7 cellular contexts compared by ENCODE assay signal in genomic region chr3:53845881-53846133, GRCh38. TPM values are rescaled to one million over a fixed set of nuclear protein-coding genes. Genes with fewer than 3 reads are reported as not detected.
A peak's percentile ranks its signal among the peaks of the same experiment; 100 is the strongest.
DNase-seq lines count a peak whose midpoint lies in the region; ATAC-seq, FAIRE-seq and TF ChIP-seq lines count a peak whose summit lies in the region.

No MANE protein-coding gene starts in this region.

- ATAC-seq in foreskin keratinocyte (no peak), GM19395 (IDR thresholded peaks at IDR 0.05; ENCODE audit: unreplicated experiment) (no peak), HG03095 (IDR thresholded peaks at IDR 0.05; ENCODE audit: unreplicated experiment) (no peak)

- H3K27ac Mint-ChIP-seq in activated naive CD8-positive, alpha-beta T cell treated with anti-CD3 and anti-CD28 coated beads for 36 hours, result no peak overlapping the region

- TF ChIP-seq CTCF in HFF-Myc (IDR thresholded peaks at IDR 0.05; ENCODE audit: low read depth, low read length, missing control alignments) (no peak), keratinocyte (optimal IDR thresholded peaks at IDR 0.05 in 1 of 3, IDR thresholded peaks at IDR 0.05 in 1 of 3, conservative IDR thresholded peaks at IDR 0.05 in 1 of 3; ENCODE audit: extremely low read depth in 1 of 3, insufficient read depth in 2 of 3, low read length in 3 of 3) (no peak), foreskin keratinocyte (conservative IDR thresholded peaks at IDR 0.05) (no peak)

- H3K27me3 Mint-ChIP-seq in activated naive CD8-positive, alpha-beta T cell treated with anti-CD3 and anti-CD28 coated beads for 36 hours, result peaks cover 58% of the 10 kb centered on the region

- no peaks in the 10 kb centered on the region for H3K9me1 ChIP-seq in keratinocyte (ENCODE audit: control insufficient read depth, extremely low read depth, insufficient read depth, low read length)

- DNase-seq in HFF-Myc (ENCODE audit: extremely low read depth, low read depth), result no peak
- no peak for DNase-seq in activated naive CD8-positive, alpha-beta T cell treated with anti-CD3 and anti-CD28 coated beads for 36 hours
- no peak for DNase-seq in keratinocyte (ENCODE audit: low read depth, low spot score)
- DNase-seq in foreskin keratinocyte, result no peak

- H3K27ac ChIP-seq in keratinocyte (ENCODE audit: control insufficient read depth, insufficient read depth, low read length) (no peak overlapping the region), subcutaneous abdominal adipose tissue (ENCODE audit: low read depth, low read length) (no peak overlapping the region), foreskin keratinocyte (no peak overlapping the region)

- peak overlapping the region; percentile 46 for H2AFZ ChIP-seq in keratinocyte (ENCODE audit: control insufficient read depth, low read length)

- peak overlapping the region; percentile 85 for H3K4me2 ChIP-seq in keratinocyte (ENCODE audit: control insufficient read depth, extremely low read depth, insufficient read depth, low read depth, low read length)

- peak overlapping the region; percentile 51 for H3K4me3 Mint-ChIP-seq in activated naive CD8-positive, alpha-beta T cell treated with anti-CD3 and anti-CD28 coated beads for 36 hours

- no peaks in the 10 kb centered on the region for H3K9me3 ChIP-seq in keratinocyte (ENCODE audit: control insufficient read depth, low read depth, low read length)
- H3K9me3 ChIP-seq in subcutaneous abdominal adipose tissue (ENCODE audit: control insufficient read depth in 5 of 5, low read length in 5 of 5), result no peaks in the 10 kb centered on the region

- no peaks in the 10 kb centered on the region for H3K36me3 ChIP-seq in keratinocyte (ENCODE audit: control insufficient read depth in 2 of 2, extremely low read depth in 1 of 2, insufficient read depth in 2 of 2, low read length in 2 of 2)
- H3K36me3 ChIP-seq in subcutaneous abdominal adipose tissue (ENCODE audit: control insufficient read depth in 5 of 5, insufficient read depth in 5 of 5, low read length in 5 of 5), result no peaks in the 10 kb centered on the region

- FAIRE-seq in keratinocyte (lab: Jason Lieb, UNC), result no peak

- H3K9ac ChIP-seq in keratinocyte (ENCODE audit: control insufficient read depth, extremely low read depth, insufficient read depth, low read length) (no peak overlapping the region), subcutaneous abdominal adipose tissue (ENCODE audit: low read length in 5 of 5) (peak overlapping the region in 2 of 5 donors; percentile 49 to 62)

- peaks cover 4% of the 10 kb centered on the region for H3K4me1 ChIP-seq in keratinocyte (ENCODE audit: control insufficient read depth, extremely low read depth, insufficient read depth, low read length)
- H3K4me1 ChIP-seq in subcutaneous abdominal adipose tissue (ENCODE audit: control insufficient read depth in 5 of 5, insufficient read depth in 5 of 5, low read length in 5 of 5), result peaks cover 0 to 18% (median 13%) of the 10 kb centered on the region in 5 donors
- no peaks in the 10 kb centered on the region for H3K4me1 ChIP-seq in foreskin keratinocyte

- dilution Hi-C loops in keratinocyte (cut with MboI; ENCODE audit: extremely low pct_ligation_motif_present, low sequenced_read_pairs), result no loop called here

- H3K79me2 ChIP-seq in keratinocyte (ENCODE audit: control insufficient read depth, insufficient read depth, low read length), result no peaks in the 10 kb centered on the region

- H3K9me3 Mint-ChIP-seq in activated naive CD8-positive, alpha-beta T cell treated with anti-CD3 and anti-CD28 coated beads for 36 hours, result no peaks in the 10 kb centered on the region

- no peaks in the 10 kb centered on the region for H3K4me1 Mint-ChIP-seq in activated naive CD8-positive, alpha-beta T cell treated with anti-CD3 and anti-CD28 coated beads for 36 hours

- no peaks in the 10 kb centered on the region for H3K36me3 Mint-ChIP-seq in activated naive CD8-positive, alpha-beta T cell treated with anti-CD3 and anti-CD28 coated beads for 36 hours

- H3K27me3 ChIP-seq in keratinocyte (ENCODE audit: control insufficient read depth, extremely low read depth, insufficient read depth, low read length), result peaks cover 40% of the 10 kb centered on the region
- peaks cover 6 to 24% (median 19%) of the 10 kb centered on the region in 5 donors for H3K27me3 ChIP-seq in subcutaneous abdominal adipose tissue (ENCODE audit: control insufficient read depth in 5 of 5, insufficient read depth in 4 of 5, low read length in 5 of 5)
- peaks cover 61% of the 10 kb centered on the region for H3K27me3 ChIP-seq in foreskin keratinocyte

- H3K4me3 ChIP-seq in HFF-Myc (replicated peaks; ENCODE audit: low read depth, low read length) (peak overlapping the region; percentile 49), keratinocyte (ENCODE audit: control insufficient read depth in 2 of 3, extremely low read depth in 1 of 3, insufficient read depth in 2 of 3, low read depth in 1 of 3, low read length in 3 of 3) (peak overlapping the region; percentile 23 to 61 (median 59)), subcutaneous abdominal adipose tissue (ENCODE audit: low read depth in 1 of 5, low read length in 5 of 5) (peak overlapping the region; percentile 67 to 79 (median 76))

- no peaks in the 10 kb centered on the region for H4K20me1 ChIP-seq in keratinocyte (ENCODE audit: control insufficient read depth, extremely low read depth, insufficient read depth, low read length)

RNA-seq across cellular contexts. Expression of gene CHDH, which starts 0.4 kb away (rescaled TPM):
- under 1 TPM; 0.08 to 0.10 TPM for total RNA-seq in activated naive CD8-positive, alpha-beta T cell treated with anti-CD3 and anti-CD28 coated beads for 36 hours
- 0.04 TPM in 1 of 3 replicates, not detected in the others for polyA plus RNA-seq in keratinocyte
- polyA plus RNA-seq in keratinocyte (2011; ENCODE audit: low read depth), result 0.04 TPM
- polyA plus RNA-seq in keratinocyte (2011; cell fraction: cytosol; rRNA removed), result 0.01 TPM in 1 of 2 replicates, not detected in the other
- polyA plus RNA-seq in keratinocyte (2011; cell fraction: nucleus; rRNA removed), result 0.01 TPM in 1 of 2 replicates, not detected in the other
- polyA plus RNA-seq in keratinocyte (2012; ENCODE audit: low replicate concordance), result 0.13 TPM in 1 of 2 replicates, not detected in the other
- 0.03 TPM in 1 of 3 replicates, not detected in the others for polyA minus RNA-seq in keratinocyte
- 0.19 TPM for polyA minus RNA-seq in keratinocyte (2011; cell fraction: cytosol; rRNA and poly(A)+ RNA removed)
- polyA minus RNA-seq in keratinocyte (2011; cell fraction: nucleus; rRNA and poly(A)+ RNA removed), result not detected in 2 replicates
- 0.03 and 0.07 TPM in 2 replicates for total RNA-seq in foreskin keratinocyte
- 0.01 and 0.02 TPM in 2 replicates for polyA plus RNA-seq in foreskin keratinocyte

RNA-seq across cellular contexts. Expression of gene IL17RB, which starts 0.6 kb away (rescaled TPM):
- total RNA-seq in activated naive CD8-positive, alpha-beta T cell treated with anti-CD3 and anti-CD28 coated beads for 36 hours, result not detected
- polyA plus RNA-seq in keratinocyte, result 0.08 TPM in 1 of 3 replicates, not detected in the others
- polyA plus RNA-seq in keratinocyte (2011; ENCODE audit: low read depth), result not detected
- polyA plus RNA-seq in keratinocyte (2011; cell fraction: cytosol; rRNA removed), result not detected in 2 replicates
- polyA plus RNA-seq in keratinocyte (2011; cell fraction: nucleus; rRNA removed), result 0.09 TPM in 1 of 2 replicates, not detected in the other
- polyA plus RNA-seq in keratinocyte (2012; ENCODE audit: low replicate concordance), result 0.70 and 0.71 TPM in 2 replicates
- not detected in 3 replicates for polyA minus RNA-seq in keratinocyte
- polyA minus RNA-seq in keratinocyte (2011; cell fraction: cytosol; rRNA and poly(A)+ RNA removed), result not detected
- polyA minus RNA-seq in keratinocyte (2011; cell fraction: nucleus; rRNA and poly(A)+ RNA removed), result not detected in 2 replicates
- not detected in 2 replicates for total RNA-seq in foreskin keratinocyte
- 0.03 TPM in 1 of 2 replicates, not detected in the other for polyA plus RNA-seq in foreskin keratinocyte

RNA-seq across cellular contexts. Expression of gene ACTR8, which starts 36.1 kb away (rescaled TPM):
- total RNA-seq in activated naive CD8-positive, alpha-beta T cell treated with anti-CD3 and anti-CD28 coated beads for 36 hours, result 10 to 100 TPM; 29.8 to 29.9 TPM
- 17.7 to 28.8 TPM (median 21.7 TPM) in 3 replicates for polyA plus RNA-seq in keratinocyte
- 16.5 TPM for polyA plus RNA-seq in keratinocyte (2011; ENCODE audit: low read depth)
- polyA plus RNA-seq in keratinocyte (2011; cell fraction: cytosol; rRNA removed), result 14.3 and 24.1 TPM in 2 replicates
- 24.6 and 28.9 TPM in 2 replicates for polyA plus RNA-seq in keratinocyte (2011; cell fraction: nucleus; rRNA removed)
- 16.2 and 20.2 TPM in 2 replicates for polyA plus RNA-seq in keratinocyte (2012; ENCODE audit: low replicate concordance)
- 15.0 to 38.8 TPM (median 18.2 TPM) in 3 replicates for polyA minus RNA-seq in keratinocyte
- polyA minus RNA-seq in keratinocyte (2011; cell fraction: cytosol; rRNA and poly(A)+ RNA removed), result 17.6 TPM
- 19.1 and 21.5 TPM in 2 replicates for polyA minus RNA-seq in keratinocyte (2011; cell fraction: nucleus; rRNA and poly(A)+ RNA removed)
- total RNA-seq in foreskin keratinocyte, result 19.2 and 20.2 TPM in 2 replicates
- polyA plus RNA-seq in foreskin keratinocyte, result 11.2 and 11.6 TPM in 2 replicates

RNA-seq across cellular contexts. Expression of gene SELENOK, which starts 45.9 kb away (rescaled TPM):
- 10 to 100 TPM; 42.2 to 45.3 TPM for total RNA-seq in activated naive CD8-positive, alpha-beta T cell treated with anti-CD3 and anti-CD28 coated beads for 36 hours
- 44.1 to 94.9 TPM (median 73.6 TPM) in 3 replicates for polyA plus RNA-seq in keratinocyte
- polyA plus RNA-seq in keratinocyte (2011; ENCODE audit: low read depth), result 67.9 TPM
- 42.6 and 64.1 TPM in 2 replicates for polyA plus RNA-seq in keratinocyte (2011; cell fraction: cytosol; rRNA removed)
- 22.9 and 24.5 TPM in 2 replicates for polyA plus RNA-seq in keratinocyte (2011; cell fraction: nucleus; rRNA removed)
- 35.8 and 79.3 TPM in 2 replicates for polyA plus RNA-seq in keratinocyte (2012; ENCODE audit: low replicate concordance)
- polyA minus RNA-seq in keratinocyte, result 4.0 to 7.9 TPM (median 7.8 TPM) in 3 replicates
- polyA minus RNA-seq in keratinocyte (2011; cell fraction: cytosol; rRNA and poly(A)+ RNA removed), result 12.1 TPM
- polyA minus RNA-seq in keratinocyte (2011; cell fraction: nucleus; rRNA and poly(A)+ RNA removed), result 7.7 and 17.8 TPM in 2 replicates
- 33.0 and 40.4 TPM in 2 replicates for total RNA-seq in foreskin keratinocyte
- polyA plus RNA-seq in foreskin keratinocyte, result 68.5 and 72.5 TPM in 2 replicates
